19 cellular contexts compared by ENCODE assay signal in genomic region chr3:172177803-172178316, GRCh38.
"Had no signal": no experiment of that assay in that cellular context is flagged by ENCODE, and none has a peak within 500 bp of the region (broad histone marks: within the 10 kb centered on the region; RNA-seq: fewer than 3 reads in every experiment).

No MANE protein-coding gene starts in this region.

- ATAC-seq: activated CD4-positive, CD25-positive, alpha-beta regulatory T cell treated with anti-CD3 and anti-CD28 coated beads, Interleukin-2, amount 50 U/mL, for 24 hours; activated CD8-positive, alpha-beta T cell treated with anti-CD3 and anti-CD28 coated beads for 36 hours; activated naive CD4-positive, alpha-beta T cell treated with anti-CD3 and anti-CD28 coated beads, Interleukin-2, amount 50 U/mL, for 72 hours; lower lobe of right lung; naive thymus-derived CD4-positive, alpha-beta T cell; pancreas; right cardiac atrium; stimulated activated naive B cell treated with anti-CD40 and anti-IgM and Interleukin-4, amounts not matched to agents 10 μg/mL and 1 μg/mL and 100 μg/mL, for 72 hours had no signal

- H3K27ac ChIP-seq: brain microvascular endothelial cell, colonic mucosa, lower lobe of right lung, pancreas, uterus had no signal

- H3K36me3 ChIP-seq: colonic mucosa, lower lobe of right lung, pancreas, transverse colon, uterus had no signal

- H3K4me3 ChIP-seq: colonic mucosa, lower lobe of right lung, pancreas, transverse colon, uterus had no signal

- H3K27me3 Mint-ChIP-seq: activated CD4-positive, alpha-beta T cell treated with anti-CD3 and anti-CD28 coated beads, Interleukin-2, amount 10 ng/mL, durations not matched to agents 24 days and 14 days; activated CD8-positive, alpha-beta T cell treated with anti-CD3 and anti-CD28 coated beads for 36 hours; central memory CD8-positive, alpha-beta T cell; naive thymus-derived CD4-positive, alpha-beta T cell; stimulated activated naive B cell treated with anti-CD40 and anti-IgM and Interleukin-4, amounts not matched to agents 10 μg/mL and 1 μg/mL and 100 μg/mL, for 72 hours had no signal

- H3K4me1 ChIP-seq: colonic mucosa had no signal

- DNase-seq: activated CD4-positive, alpha-beta T cell treated with anti-CD3 and anti-CD28 coated beads, Interleukin-2, amount 10 ng/mL, durations not matched to agents 24 days and 14 days; activated CD8-positive, alpha-beta T cell treated with anti-CD3 and anti-CD28 coated beads for 36 hours; aorta; colonic mucosa; erythroblast; kidney; lower lobe of right lung; mesendoderm; naive thymus-derived CD4-positive, alpha-beta T cell; pancreas; right cardiac atrium; stimulated activated naive B cell treated with anti-CD40 and anti-IgM and Interleukin-4, amounts not matched to agents 10 μg/mL and 1 μg/mL and 100 μg/mL, for 72 hours; transverse colon; uterus had no signal

- H3K27me3 ChIP-seq: brain microvascular endothelial cell, colonic mucosa, pancreas, transverse colon, uterus had no signal

- FAIRE-seq: endometrium, kidney, pancreas had no signal

- H3K4me3 Mint-ChIP-seq: activated CD4-positive, alpha-beta T cell treated with anti-CD3 and anti-CD28 coated beads, Interleukin-2, amount 10 ng/mL, durations not matched to agents 24 days and 14 days; activated CD8-positive, alpha-beta T cell treated with anti-CD3 and anti-CD28 coated beads for 36 hours; central memory CD8-positive, alpha-beta T cell; naive thymus-derived CD4-positive, alpha-beta T cell; stimulated activated naive B cell treated with anti-CD40 and anti-IgM and Interleukin-4, amounts not matched to agents 10 μg/mL and 1 μg/mL and 100 μg/mL, for 72 hours had no signal

- H3K27ac Mint-ChIP-seq: activated CD4-positive, alpha-beta T cell treated with anti-CD3 and anti-CD28 coated beads, Interleukin-2, amount 10 ng/mL, durations not matched to agents 24 days and 14 days; activated CD8-positive, alpha-beta T cell treated with anti-CD3 and anti-CD28 coated beads for 36 hours; activated naive CD4-positive, alpha-beta T cell treated with anti-CD3 and anti-CD28 coated beads, Interleukin-2, amount 50 U/mL, for 72 hours; naive thymus-derived CD4-positive, alpha-beta T cell; stimulated activated naive B cell treated with anti-CD40 and anti-IgM and Interleukin-4, amounts not matched to agents 10 μg/mL and 1 μg/mL and 100 μg/mL, for 72 hours had no signal

- H3K9me3 Mint-ChIP-seq: activated CD8-positive, alpha-beta T cell treated with anti-CD3 and anti-CD28 coated beads for 36 hours; central memory CD8-positive, alpha-beta T cell; stimulated activated naive B cell treated with anti-CD40 and anti-IgM and Interleukin-4, amounts not matched to agents 10 μg/mL and 1 μg/mL and 100 μg/mL, for 72 hours had no signal

- H3K36me3 Mint-ChIP-seq: activated naive CD4-positive, alpha-beta T cell treated with anti-CD3 and anti-CD28 coated beads, Interleukin-2, amount 50 U/mL, for 72 hours had no signal

- H3K9me3 ChIP-seq: colonic mucosa, lower lobe of right lung, pancreas, transverse colon, uterus had no signal
